ENCODE assay signal across 11 cellular contexts in the genomic region with DNA sequence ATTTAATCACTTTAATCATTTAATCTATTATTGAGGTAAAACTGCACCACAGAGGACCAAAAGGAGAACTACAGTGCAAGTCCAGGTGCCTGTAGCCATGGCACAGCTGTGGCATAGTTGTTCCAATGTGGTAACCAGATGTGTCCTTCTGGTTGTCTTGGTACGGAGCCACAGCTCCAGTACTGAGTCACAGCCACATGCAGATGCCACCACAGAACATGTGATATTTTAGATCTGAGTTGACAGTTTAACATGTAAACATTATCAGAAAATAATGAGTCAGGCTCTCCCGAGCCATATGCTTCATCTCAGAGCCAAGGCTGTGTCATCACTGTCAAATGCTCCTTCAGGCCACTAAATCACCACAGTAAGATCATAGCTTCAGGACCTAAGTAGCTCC.
DNase-seq lines count a peak whose midpoint lies in the region; ATAC-seq and TF ChIP-seq lines count a peak whose summit lies in the region.
"Had no signal": no experiment of that assay in that cellular context is flagged by ENCODE, and none has a peak within 500 bp of the region (broad histone marks: within the 10 kb centered on the region; RNA-seq: fewer than 3 reads in every experiment).

No MANE protein-coding gene starts in this region.

- DNase-seq in DMS53 (lab: John Stamatoyannopoulos, UW) (peak; percentile 81), NCI-H1694 treated with DMSO at 0.1 percent for 48 hours (lab: John Stamatoyannopoulos, UW) (peak; percentile 83), fibroblast of pulmonary artery (ENCODE audit: low read depth) (peak; percentile 36), NCI-H1105 (lab: John Stamatoyannopoulos, UW) (no peak), RWPE1 (ENCODE audit: low spot score) (no peak)
- DNase-seq: activated B cell treated with CpG ODN at 0.5 μM for 24 hours, amygdala, NCI-H748 treated with DMSO at 0.1 percent for 48 hours had no signal

- no peak overlapping the region for H3K4me3 ChIP-seq in fibroblast of pulmonary artery (replicated peaks; ENCODE audit: low read depth, low read length)

- H3K27ac ChIP-seq in RWPE1 = no peak overlapping the region

- no peak for TF ChIP-seq CTCF in fibroblast of pulmonary artery (IDR thresholded peaks at IDR 0.05; ENCODE audit: low read length, missing control alignments)
- TF ChIP-seq CTCF in RWPE1 (conservative IDR thresholded peaks at IDR 0.05; ENCODE audit: low read depth) = no peak

- ATAC-seq in GM21447 (IDR thresholded peaks at IDR 0.05; ENCODE audit: unreplicated experiment) (peak; percentile 68), GM18873 (IDR thresholded peaks at IDR 0.05; ENCODE audit: low FRiP score, unreplicated experiment) (no peak), HG03354 (IDR thresholded peaks at IDR 0.05; ENCODE audit: poor library complexity, severe bottlenecking, unreplicated experiment) (no peak)

- CTCF ChIA-PET in RWPE1 (lab: Yijun Ruan, JAX) = interaction anchor here (0.8 to 1.0 kb wide), 2 partner anchors 9 to 447 kb away, joined by 3 read pairs; no protein-coding TSS in a partner anchor

- POLR2A ChIA-PET in RWPE1 (lab: Yijun Ruan, JAX; ENCODE audit: low non-redundant PET) = no interaction called here

Comparison
In these comparisons a context has a peak if more than half of its experiments do, and no peak if none do; other contexts are left out.
1. DNase-seq: peak in DMS53 (single experiment), NCI-H1694 treated with DMSO at 0.1 percent for 48 hours (single experiment) and fibroblast of pulmonary artery (single experiment); none in NCI-H1105 (single experiment) and RWPE1 (single experiment).